ENCODE assay signal across 10 cellular contexts in genomic region chr15:66858423-66859207, GRCh38.
"Had no signal": no experiment of that assay in that cellular context is flagged by ENCODE, and none has a peak within 500 bp of the region (broad histone marks: within the 10 kb centered on the region; RNA-seq: fewer than 3 reads in every experiment).

No MANE protein-coding gene starts in this region.

- ATAC-seq: activated CD8-positive, alpha-beta memory T cell treated with anti-CD3 and anti-CD28 coated beads, Interleukin-2, amount 10 ng/mL, durations not matched to agents 7 days and 5 days; stimulated activated naive CD8-positive, alpha-beta T cell treated with anti-CD3 and anti-CD28 coated beads, Interleukin-15, amount 100 ng/mL, for 72 hours had no signal

- H3K27ac Mint-ChIP-seq: activated CD8-positive, alpha-beta memory T cell treated with anti-CD3 and anti-CD28 coated beads, Interleukin-2, amount 10 ng/mL, durations not matched to agents 7 days and 5 days; activated naive CD4-positive, alpha-beta T cell treated with anti-CD3 and anti-CD28 coated beads, Interleukin-2, amount 50 U/mL, for 24 hours; activated T-cell treated with anti-CD3 and anti-CD28 coated beads, Interleukin-2, amount 50 U/mL, for 24 hours; nephron progenitor cell; stimulated activated naive CD8-positive, alpha-beta T cell treated with anti-CD3 and anti-CD28 coated beads, Interleukin-15, amount 100 ng/mL, for 72 hours had no signal

- DNase-seq: activated CD4-positive, alpha-beta T cell treated with anti-CD3 and anti-CD28 coated beads for 1 hour; activated CD4-positive, alpha-beta T cell treated with anti-CD3 and anti-CD28 coated beads, Interleukin-2, amount 50 U/mL, for 48 hours; activated CD8-positive, alpha-beta memory T cell treated with anti-CD3 and anti-CD28 coated beads, Interleukin-2, amount 10 ng/mL, durations not matched to agents 7 days and 5 days; activated T-cell treated with anti-CD3 and anti-CD28 coated beads, Interleukin-2, amount 50 U/mL, for 24 hours; foreskin melanocyte; nephron progenitor cell; stimulated activated naive CD8-positive, alpha-beta T cell treated with anti-CD3 and anti-CD28 coated beads, Interleukin-15, amount 100 ng/mL, for 72 hours; upper lobe of left lung had no signal

- H3K36me3 Mint-ChIP-seq: activated CD8-positive, alpha-beta memory T cell treated with anti-CD3 and anti-CD28 coated beads, Interleukin-2, amount 10 ng/mL, durations not matched to agents 7 days and 5 days; activated naive CD4-positive, alpha-beta T cell treated with anti-CD3 and anti-CD28 coated beads, Interleukin-2, amount 50 U/mL, for 24 hours had no signal

- H3K4me1 ChIP-seq: right lobe of liver had no signal

- H3K4me3 Mint-ChIP-seq: activated CD8-positive, alpha-beta memory T cell treated with anti-CD3 and anti-CD28 coated beads, Interleukin-2, amount 10 ng/mL, durations not matched to agents 7 days and 5 days; activated naive CD4-positive, alpha-beta T cell treated with anti-CD3 and anti-CD28 coated beads, Interleukin-2, amount 50 U/mL, for 24 hours; activated T-cell treated with anti-CD3 and anti-CD28 coated beads, Interleukin-2, amount 50 U/mL, for 24 hours; nephron progenitor cell; stimulated activated naive CD8-positive, alpha-beta T cell treated with anti-CD3 and anti-CD28 coated beads, Interleukin-15, amount 100 ng/mL, for 72 hours had no signal

- H3K36me3 ChIP-seq: right lobe of liver, upper lobe of left lung had no signal

- H3K27ac ChIP-seq: right lobe of liver, upper lobe of left lung had no signal

- H3K9me3 ChIP-seq: right lobe of liver, upper lobe of left lung had no signal

- H3K27me3 ChIP-seq: right lobe of liver, upper lobe of left lung had no signal

- H3K9me3 Mint-ChIP-seq: activated naive CD4-positive, alpha-beta T cell treated with anti-CD3 and anti-CD28 coated beads, Interleukin-2, amount 50 U/mL, for 24 hours; activated T-cell treated with anti-CD3 and anti-CD28 coated beads, Interleukin-2, amount 50 U/mL, for 24 hours; nephron progenitor cell; stimulated activated naive CD8-positive, alpha-beta T cell treated with anti-CD3 and anti-CD28 coated beads, Interleukin-15, amount 100 ng/mL, for 72 hours had no signal

- H3K4me3 ChIP-seq: right lobe of liver, upper lobe of left lung had no signal
